In genomic region chr19:47013041-47013517, GRCh38 we compare ENCODE assay signal across 8 cellular contexts. TPM values are rescaled to one million over a fixed set of nuclear protein-coding genes. Genes with fewer than 3 reads are reported as not detected.
A peak's percentile ranks its signal among the peaks of the same experiment; 100 is the strongest.
DNase-seq lines count a peak whose midpoint lies in the region; ATAC-seq and TF ChIP-seq lines count a peak whose summit lies in the region.

No MANE protein-coding gene starts in this region.

- H3K4me1 ChIP-seq in DND-41 (ENCODE audit: insufficient read depth, low read length) (peaks cover 11% of the 10 kb centered on the region), parathyroid adenoma (no peaks in the 10 kb centered on the region)

- no peaks in the 10 kb centered on the region for H4K20me1 ChIP-seq in DND-41 (ENCODE audit: insufficient read depth, low read length)

- peak; percentile 78 for DNase-seq in DND-41
- DNase-seq in Kasumi-1 (lab: John Stamatoyannopoulos, UW) = peak; percentile 66 to 70
- peak; percentile 57 for DNase-seq in SHP77 treated with DMSO at 0.1 percent for 48 hours (lab: John Stamatoyannopoulos, UW)
- DNase-seq in activated gamma-delta T cell treated with anti-CD3 and anti-CD28 coated beads, Interleukin-2, amount 50 U/mL, for 16 hours (ENCODE audit: low read depth) = peak; percentile 54
- DNase-seq in germinal center (ENCODE audit: low spot score) = peak; percentile 75
- peak; percentile 81 for DNase-seq in ureter (ENCODE audit: low spot score)

- no peaks in the 10 kb centered on the region for H3K79me2 ChIP-seq in DND-41 (ENCODE audit: insufficient read depth, low read length)
- H3K79me2 ChIP-seq in parathyroid adenoma = no peaks in the 10 kb centered on the region

- TF ChIP-seq CTCF in DND-41 (IDR thresholded peaks at IDR 0.05; ENCODE audit: borderline replicate concordance, extremely low read depth, low read length, poor library complexity, severe bottlenecking) = peak; percentile 98
- peak; percentile 99 for TF ChIP-seq CTCF in parathyroid adenoma (IDR thresholded peaks at IDR 0.05)

- H3K9me3 ChIP-seq in DND-41 (ENCODE audit: insufficient read depth, low read length, severe bottlenecking) = no peaks in the 10 kb centered on the region
- H3K9me3 ChIP-seq in parathyroid adenoma (ENCODE audit: control insufficient read depth, low read length) = no peaks in the 10 kb centered on the region

- H3K36me3 ChIP-seq in DND-41 (ENCODE audit: insufficient read depth, low read length) = no peaks in the 10 kb centered on the region
- no peaks in the 10 kb centered on the region for H3K36me3 ChIP-seq in parathyroid adenoma (ENCODE audit: control insufficient read depth, insufficient read depth, low read length)

- H3K27me3 ChIP-seq in DND-41 (ENCODE audit: insufficient read depth, low read length, poor library complexity) (no peaks in the 10 kb centered on the region), parathyroid adenoma (ENCODE audit: control insufficient read depth, insufficient read depth, low read length) (no peaks in the 10 kb centered on the region)

- H2AFZ ChIP-seq in DND-41 (ENCODE audit: low read depth, low read length) = peak overlapping the region; percentile 95
- peak overlapping the region; percentile 72 for H2AFZ ChIP-seq in parathyroid adenoma

- peak overlapping the region in 1 of 2 experiments; percentile 22; a peak in 2 of 4 replicates for H3K4me3 ChIP-seq in DND-41 (ENCODE audit: low read depth in 1 of 2, low read length in 2 of 2)
- H3K4me3 ChIP-seq in parathyroid adenoma (ENCODE audit: low read depth, low read length) = no peak overlapping the region

- H3K27ac ChIP-seq in DND-41 (ENCODE audit: low read length) = peak overlapping the region; percentile 3; the same call in 1 of the 2 replicates
- no peak overlapping the region for H3K27ac ChIP-seq in parathyroid adenoma

- ATAC-seq in DND-41 (ENCODE audit: insufficient read depth, low read depth) (peak; percentile 94), GM21737 (IDR thresholded peaks at IDR 0.05; ENCODE audit: unreplicated experiment) (no peak)

- H3K4me2 ChIP-seq in DND-41 (ENCODE audit: insufficient read depth, low read length) = peak overlapping the region; percentile 53
- peak overlapping the region; percentile 2 for H3K4me2 ChIP-seq in parathyroid adenoma (ENCODE audit: low read length)

- H3K9ac ChIP-seq in DND-41 (ENCODE audit: low read depth, low read length) (peak overlapping the region; percentile 23), parathyroid adenoma (no peak overlapping the region)

RNA-seq across cellular contexts. Expression of gene NPAS1, which starts 6.6 kb away (rescaled TPM):
- not detected for total RNA-seq in ureter

RNA-seq across cellular contexts. Expression of gene TMEM160, which starts 35.3 kb away (rescaled TPM):
- 15.5 TPM for total RNA-seq in ureter
